13 cellular contexts compared by ENCODE assay signal in genomic region chr6:112683106-112683505, GRCh38.
DNase-seq lines count a peak whose midpoint lies in the region; ATAC-seq and TF ChIP-seq lines count a peak whose summit lies in the region.
"Had no signal": no experiment of that assay in that cellular context is flagged by ENCODE, and none has a peak within 500 bp of the region (broad histone marks: within the 10 kb centered on the region; RNA-seq: fewer than 3 reads in every experiment).

No MANE protein-coding gene starts in this region.

- H3K4me3 ChIP-seq in RWPE2 (ENCODE audit: severe bottlenecking) (no peak overlapping the region), smooth muscle cell (no peak overlapping the region)
- H3K4me3 ChIP-seq: HAP-1 had no signal

- H3K27me3 ChIP-seq in RWPE2 (ENCODE audit: insufficient read depth, poor library complexity, severe bottlenecking) (no peaks in the 10 kb centered on the region), smooth muscle cell (ENCODE audit: low read depth) (no peaks in the 10 kb centered on the region)

- H3K36me3 ChIP-seq in RWPE2 (ENCODE audit: low read depth): no peaks in the 10 kb centered on the region
- no peaks in the 10 kb centered on the region for H3K36me3 ChIP-seq in smooth muscle cell (ENCODE audit: low read depth)
- H3K36me3 ChIP-seq: HAP-1 had no signal

- no peaks in the 10 kb centered on the region for H3F3A ChIP-seq in smooth muscle cell (ENCODE audit: low read depth)

- H3K4me2 ChIP-seq in smooth muscle cell: peak overlapping the region; percentile 65

- H3K4me1 ChIP-seq in RWPE2 (ENCODE audit: insufficient read depth, poor library complexity, severe bottlenecking) (peaks cover 39% of the 10 kb centered on the region), smooth muscle cell (ENCODE audit: low read depth) (peaks cover 6% of the 10 kb centered on the region)
- H3K4me1 ChIP-seq: HAP-1 had no signal

- H4K20me1 ChIP-seq in smooth muscle cell (ENCODE audit: low read depth): no peaks in the 10 kb centered on the region

- peak overlapping the region; percentile 20 for H3K27ac ChIP-seq in RWPE2 (ENCODE audit: poor library complexity, severe bottlenecking)
- H3K27ac ChIP-seq in epithelial cell of prostate: peak overlapping the region; percentile 70
- H3K27ac ChIP-seq in smooth muscle cell (ENCODE audit: low read depth): no peak overlapping the region

- 80% methylated on average over 2 of the region's 2 CpGs for WGBS in smooth muscle cell (ENCODE audit: low lambda C conversion rate)

- TF ChIP-seq CTCF in RWPE2 (IDR thresholded peaks at IDR 0.05; ENCODE audit: poor library complexity, severe bottlenecking) (no peak), smooth muscle cell (IDR thresholded peaks at IDR 0.05; ENCODE audit: borderline replicate concordance, insufficient read depth, poor library complexity, severe bottlenecking) (no peak)

- no peaks in the 10 kb centered on the region for H3K9me3 ChIP-seq in RWPE2 (ENCODE audit: severe bottlenecking)
- H3K9me3 ChIP-seq in smooth muscle cell (replicated peaks; ENCODE audit: low read depth): no peaks in the 10 kb centered on the region
- H3K9me3 ChIP-seq: HAP-1 had no signal

- peak; percentile 87 for ATAC-seq in RWPE2 (ENCODE audit: low read depth)
- ATAC-seq in HG03280 (IDR thresholded peaks at IDR 0.05; ENCODE audit: unreplicated experiment): no peak
- ATAC-seq: CD8-positive, alpha-beta T cell had no signal

- DNase-seq in HCEC 1CT: peak; percentile 6
- DNase-seq in RWPE2 (ENCODE audit: low spot score): no peak
- peak; percentile 60 for DNase-seq in epithelial cell of prostate (ENCODE audit: low read depth, low spot score)
- DNase-seq in smooth muscle cell (lab: John Stamatoyannopoulos, UW; ENCODE audit: unreplicated experiment): no peak
- DNase-seq in mesenteric fat pad (ENCODE audit: low spot score): no peak
- no peak for DNase-seq in globus pallidus (ENCODE audit: low spot score)
- DNase-seq: CD8-positive, alpha-beta T cell; COR-L47; DMS153; DMS79 treated with DMSO at 0.1 percent for 48 hours; GDM1 had no signal

- no peak overlapping the region for H2AFZ ChIP-seq in smooth muscle cell (ENCODE audit: low read depth)

- no peaks in the 10 kb centered on the region for H3K79me2 ChIP-seq in smooth muscle cell (ENCODE audit: low read depth)

- no peak overlapping the region for H3K9ac ChIP-seq in smooth muscle cell (ENCODE audit: low read depth)

Comparison
In these comparisons a context has a peak if more than half of its experiments do, and no peak if none do; other contexts are left out.
1. DNase-seq: peak in HCEC 1CT (single experiment) and epithelial cell of prostate (single experiment); none in RWPE2 (single experiment), smooth muscle cell (single experiment), mesenteric fat pad (single experiment) and globus pallidus (single experiment).